ENCODE assay signal across 17 cellular contexts in the genomic region with DNA sequence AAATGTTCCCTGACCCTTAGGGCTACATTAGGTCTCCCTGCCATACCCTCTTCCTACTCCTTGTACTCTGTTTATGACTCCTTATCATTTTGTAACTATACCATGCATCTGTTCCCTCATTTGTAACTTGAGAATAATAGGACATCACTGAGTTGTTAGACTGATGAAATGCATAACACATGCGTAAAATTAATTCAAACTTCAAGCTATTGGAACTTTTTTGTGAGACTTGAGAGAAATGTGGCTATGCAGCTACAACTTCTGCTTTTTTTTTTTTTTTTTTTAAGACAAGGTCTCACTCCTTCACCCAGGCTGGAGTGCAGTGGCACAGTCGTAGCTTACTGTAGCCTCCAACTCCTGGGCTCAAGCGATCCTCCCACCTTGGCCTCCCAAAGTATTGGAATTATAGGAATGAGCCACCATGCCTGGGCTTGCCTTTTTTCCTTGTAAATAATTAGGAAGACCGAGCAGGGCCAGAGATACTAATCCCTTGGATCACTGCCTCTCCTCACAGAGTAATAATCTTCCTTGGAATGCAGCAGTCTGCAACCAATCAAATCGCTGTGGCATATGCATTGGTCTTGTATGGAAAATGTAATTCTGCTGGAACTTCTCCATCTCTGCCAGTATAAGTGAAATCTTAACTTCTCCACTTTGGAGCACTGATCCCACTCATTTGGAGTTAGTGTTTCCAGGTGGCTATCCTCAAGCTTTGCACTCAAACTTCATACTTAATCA. TPM values are rescaled to one million over a fixed set of nuclear protein-coding genes. Genes with fewer than 3 reads are reported as not detected.
DNase-seq lines count a peak whose midpoint lies in the region; ATAC-seq, FAIRE-seq and TF ChIP-seq lines count a peak whose summit lies in the region.
"Had no signal": no experiment of that assay in that cellular context is flagged by ENCODE, and none has a peak within 500 bp of the region (broad histone marks: within the 10 kb centered on the region; RNA-seq: fewer than 3 reads in every experiment).

No MANE protein-coding gene starts in this region.

- H3K4me3 ChIP-seq in OCI-LY3 (ENCODE audit: low read length) (no peak overlapping the region), kidney (ENCODE audit: low read length in 2 of 2) (no peak overlapping the region)
- H3K4me3 ChIP-seq: stomach had no signal

- H3K4me1 ChIP-seq in OCI-LY3 (ENCODE audit: low read length), result peaks cover 35% of the 10 kb centered on the region
- H3K4me1 ChIP-seq in kidney (ENCODE audit: control insufficient read depth in 1 of 2, insufficient read depth in 1 of 2, low read depth in 1 of 2, low read length in 2 of 2), result peaks cover 9 to 17% of the 10 kb centered on the region in 2 donors

- no peaks in the 10 kb centered on the region for H3K27me3 ChIP-seq in OCI-LY3 (ENCODE audit: low read depth, low read length)
- H3K27me3 ChIP-seq: stomach had no signal

- H3K9ac ChIP-seq in OCI-LY3 (ENCODE audit: low read length) (no peak overlapping the region), kidney (ENCODE audit: low read length in 2 of 2) (peak overlapping the region in 1 of 2 donors; percentile 52)

- H3K9me3 ChIP-seq in OCI-LY3 (ENCODE audit: insufficient read depth, low read length) (peaks cover 3% of the 10 kb centered on the region; the same call in 1 of the 2 replicates), kidney (ENCODE audit: control insufficient read depth in 1 of 2, low read length in 2 of 2) (no peaks in the 10 kb centered on the region)
- H3K9me3 ChIP-seq: stomach had no signal

- H3K36me3 ChIP-seq in OCI-LY3 (replicated peaks; ENCODE audit: low read depth, low read length) (no peaks in the 10 kb centered on the region), kidney (ENCODE audit: control insufficient read depth in 1 of 2, insufficient read depth in 2 of 2, low read length in 2 of 2) (no peaks in the 10 kb centered on the region)
- H3K36me3 ChIP-seq: stomach had no signal

- FAIRE-seq in kidney (lab: Jason Lieb, UNC), result no peak
- FAIRE-seq: bronchial epithelial cell, endometrium had no signal

- H3K27ac ChIP-seq in OCI-LY3 (ENCODE audit: low read length) (peak overlapping the region; percentile 32), kidney (ENCODE audit: low read depth in 2 of 2, low read length in 2 of 2) (peak overlapping the region; percentile 93 to 98)

- TF ChIP-seq CTCF in OCI-LY3 (IDR thresholded peaks at IDR 0.05; ENCODE audit: low read depth, low read length), result no peak
- no peak for TF ChIP-seq CTCF in kidney (IDR thresholded peaks at IDR 0.05; ENCODE audit: borderline replicate concordance, extremely low read depth, insufficient read depth)

- peak; percentile 13 to 29 for DNase-seq in AML-193 (lab: John Stamatoyannopoulos, UW)
- DNase-seq in G401 (ENCODE audit: low spot score), result peak; percentile 25
- no peak for DNase-seq in kidney
- no peak for DNase-seq in ureter (ENCODE audit: low spot score)
- DNase-seq in posterior vena cava (ENCODE audit: low spot score), result no peak
- DNase-seq: CD4-positive, CD25-positive, alpha-beta regulatory T cell; kidney glomerular epithelial cell; MM.1S; stomach; T-helper 17 cell had no signal

- peak overlapping the region; percentile 85 for H3K4me2 ChIP-seq in OCI-LY3 (ENCODE audit: low read length)

- peaks cover 11% of the 10 kb centered on the region for H4K20me1 ChIP-seq in OCI-LY3 (ENCODE audit: insufficient read depth, low read length)

- H2AFZ ChIP-seq in OCI-LY3 (ENCODE audit: low read depth, low read length), result no peak overlapping the region

- intact Hi-C loops in kidney (cut with DNase I) (no loop called here), posterior vena cava (cut with DNase I) (no loop called here)

- H3K79me2 ChIP-seq in OCI-LY3 (ENCODE audit: low read length), result peaks cover 23% of the 10 kb centered on the region

- ATAC-seq in GM19397 (IDR thresholded peaks at IDR 0.05; ENCODE audit: unreplicated experiment) (no peak), GM19328 (IDR thresholded peaks at IDR 0.05; ENCODE audit: unreplicated experiment) (no peak)
- ATAC-seq: activated T-helper 17 cell treated with anti-CD3 and anti-CD28 coated beads, Interleukin-2, amount 50 U/mL, for 72 hours; HCT116; T-helper 17 cell had no signal

- in situ Hi-C loops in G401 (cut with HindIII; ENCODE audit: low sequenced_read_pairs), result no loop called here

RNA-seq across cellular contexts. Expression of gene PANK1, which starts 2.0 kb away (rescaled TPM):
- total RNA-seq in G401 (2014; rRNA removed; shearing (Covaris generic)), result 8.3 and 10.7 TPM in 2 replicates
- 5.4 TPM for total RNA-seq in kidney
- 31.3 TPM for polyA plus RNA-seq in kidney (ENCODE audit: insufficient read depth, low read depth, low replicate concordance)
- 4.8 TPM for total RNA-seq in ureter
- 1 to 10 TPM; 1.5 to 2.5 TPM for total RNA-seq in posterior vena cava

RNA-seq across cellular contexts. Expression of gene KIF20B, which starts 54.4 kb away (rescaled TPM):
- total RNA-seq in G401 (2014; rRNA removed; shearing (Covaris generic)), result 16.2 and 30.9 TPM in 2 replicates
- total RNA-seq in kidney (7.3 TPM), ureter (7.4 TPM), posterior vena cava (1 to 10 TPM; 3.5 to 7.7 TPM)
- polyA plus RNA-seq in kidney (ENCODE audit: insufficient read depth, low read depth, low replicate concordance), result 0.67 TPM

Comparison
In these comparisons a context has a peak if more than half of its experiments do, and no peak if none do; other contexts are left out.
1. DNase-seq: peak in AML-193 (2 of 2) and G401 (single experiment); none in kidney (single experiment), ureter (single experiment) and posterior vena cava (single experiment).